ENCODE assay signal across 1 cellular context in genomic region chrX:94454159-94454558, GRCh38.
TF ChIP-seq lines count a peak whose summit lies in the region.

No MANE protein-coding gene starts in this region.

TF ChIP-seq in WTC11, 78 proteins besides CTCF, POLR2A, EP300 and RAD21 (continued from another document):
- TF ChIP-seq AFF4 (CRISPR knock-in tag; IDR thresholded peaks at IDR 0.05; ENCODE audit: borderline replicate concordance) (no peak), FOXJ3 (CRISPR knock-in tag; IDR thresholded peaks at IDR 0.05; ENCODE audit: borderline replicate concordance) (no peak), ATF3 (CRISPR knock-in tag; conservative IDR thresholded peaks at IDR 0.05) (no peak), PREB (CRISPR knock-in tag; IDR thresholded peaks at IDR 0.05; ENCODE audit: borderline replicate concordance) (no peak), STAT6 (CRISPR knock-in tag; conservative IDR thresholded peaks at IDR 0.05; ENCODE audit: low read depth) (no peak)
